ENCODE assay signal across 23 cellular contexts in genomic region chr2:230594286-230594840, GRCh38.
"Had no signal": no experiment of that assay in that cellular context is flagged by ENCODE, and none has a peak within 500 bp of the region (broad histone marks: within the 10 kb centered on the region; RNA-seq: fewer than 3 reads in every experiment).

No MANE protein-coding gene starts in this region.

- H3K9me3 Mint-ChIP-seq: natural killer cell had no signal

- H3K4me1 ChIP-seq: prostate gland had no signal

- ATAC-seq: left lobe of liver; mucosa of descending colon; right cardiac atrium; stimulated activated naive CD8-positive, alpha-beta T cell treated with anti-CD3 and anti-CD28 coated beads, Interleukin-15, amount 100 ng/mL, for 72 hours; T-helper 17 cell had no signal

- H3K36me3 Mint-ChIP-seq: brain, type B pancreatic cell had no signal

- H3K27ac ChIP-seq: coronary artery, prostate gland had no signal

- H3K4me3 Mint-ChIP-seq: activated CD4-positive, alpha-beta T cell treated with anti-CD3 and anti-CD28 coated beads, Interleukin-2, amount 10 ng/mL, durations not matched to agents 7 days and 5 days; brain; central memory CD8-positive, alpha-beta T cell; natural killer cell; stimulated activated naive CD8-positive, alpha-beta T cell treated with anti-CD3 and anti-CD28 coated beads, Interleukin-15, amount 100 ng/mL, for 72 hours; T-helper 17 cell; type B pancreatic cell had no signal

- H3K4me1 Mint-ChIP-seq: brain had no signal

- H3K9me3 ChIP-seq: mucosa of descending colon, prostate gland had no signal

- H3K36me3 ChIP-seq: prostate gland had no signal

- H3K27ac Mint-ChIP-seq: activated CD4-positive, alpha-beta T cell treated with anti-CD3 and anti-CD28 coated beads, Interleukin-2, amount 10 ng/mL, durations not matched to agents 7 days and 5 days; brain; T-helper 17 cell; type B pancreatic cell had no signal

- DNase-seq: activated CD4-positive, alpha-beta T cell treated with anti-CD3 and anti-CD28 coated beads, Interleukin-2, amount 10 ng/mL, durations not matched to agents 7 days and 5 days; activated effector memory CD4-positive, alpha-beta T cell treated with Interleukin-2 at 50 U/mL for 16 hours; activated naive CD4-positive, alpha-beta T cell treated with anti-CD3 and anti-CD28 coated beads, Interleukin-2, amount 50 U/mL, for 16 hours; activated T-cell treated with anti-CD3 and anti-CD28 coated beads for 4 hours; amygdala; foreskin fibroblast; hippocampal formation; mammary epithelial cell; mucosa of descending colon; natural killer cell; occipital lobe; right cardiac atrium; small intestine; stimulated activated CD4-positive, alpha-beta T cell treated with anti-CD3 and anti-CD28 coated beads, Interleukin-4, amount 100 ng/mL, for 4 hours; stimulated activated CD8-positive, alpha-beta memory T cell treated with anti-CD3 and anti-CD28 coated beads, Interleukin-4, amount 100 ng/mL, for 48 hours; stimulated activated naive CD8-positive, alpha-beta T cell treated with anti-CD3 and anti-CD28 coated beads, Interleukin-15, amount 100 ng/mL, for 72 hours; T-helper 17 cell had no signal

- H3K4me3 ChIP-seq: coronary artery, mucosa of descending colon, prostate gland had no signal

- H3K27me3 Mint-ChIP-seq: activated CD4-positive, alpha-beta T cell treated with anti-CD3 and anti-CD28 coated beads, Interleukin-2, amount 10 ng/mL, durations not matched to agents 7 days and 5 days; central memory CD8-positive, alpha-beta T cell; stimulated activated naive CD8-positive, alpha-beta T cell treated with anti-CD3 and anti-CD28 coated beads, Interleukin-15, amount 100 ng/mL, for 72 hours; T-helper 17 cell; type B pancreatic cell had no signal
